In the genomic region with DNA sequence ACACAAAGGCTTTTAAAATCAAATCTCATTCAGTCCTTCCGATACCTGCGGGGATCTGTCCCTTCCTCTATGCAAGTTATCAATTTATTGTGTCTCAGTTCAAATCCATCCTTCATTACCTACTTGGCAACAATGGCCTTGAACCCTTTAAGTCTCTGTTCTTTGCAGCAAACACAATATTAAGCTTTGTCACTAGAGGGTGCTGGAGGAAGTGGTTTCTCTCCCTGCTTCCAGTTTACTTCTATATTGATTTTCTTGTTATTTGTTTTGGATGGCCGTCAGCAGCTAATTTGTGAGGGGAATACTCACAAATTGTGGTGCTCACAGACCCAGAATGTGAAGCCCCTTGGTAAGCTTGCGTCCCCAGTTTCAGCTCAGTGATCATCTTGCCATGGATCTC, we compare ENCODE assay signal across 14 cellular contexts.
A peak's percentile ranks its signal among the peaks of the same experiment; 100 is the strongest.
DNase-seq lines count a peak whose midpoint lies in the region; ATAC-seq and TF ChIP-seq lines count a peak whose summit lies in the region.
"Had no signal": no experiment of that assay in that cellular context is flagged by ENCODE, and none has a peak within 500 bp of the region (broad histone marks: within the 10 kb centered on the region; RNA-seq: fewer than 3 reads in every experiment).

No MANE protein-coding gene starts in this region.

- no peak overlapping the region for H3K4me3 ChIP-seq in A673 (ENCODE audit: low read depth, low read length, poor library complexity, severe bottlenecking)
- H3K4me3 ChIP-seq in endodermal cell (ENCODE audit: low read length) = no peak overlapping the region
- H3K4me3 ChIP-seq in lower lobe of right lung = no peak overlapping the region

- WGBS in endodermal cell (ENCODE audit: insufficient coverage in 1 of 2, insufficient read length in 1 of 2), 2 experiments = 90 to 100% methylated on average over 3 to 4 of the region's 4 CpGs

- peak; percentile 35 for DNase-seq in A673 (ENCODE audit: low spot score)
- peak; percentile 38 for DNase-seq in NCI-H345 (lab: John Stamatoyannopoulos, UW)
- DNase-seq in endodermal cell = no peak
- no peak for DNase-seq in endothelial cell (ENCODE audit: low spot score)
- DNase-seq in T-helper 9 cell = no peak
- no peak for DNase-seq in lower lobe of right lung
- DNase-seq in kidney glomerular epithelial cell (lab: John Stamatoyannopoulos, UW) = no peak
- DNase-seq: activated CD4-positive, alpha-beta memory T cell treated with anti-CD3 and anti-CD28 coated beads, Interleukin-2, amount 10 ng/mL, durations not matched to agents 7 days and 5 days; DMS79 treated with DMSO at 0.1 percent for 48 hours; NK-92 treated with Interleukin-12 subunit alpha and Interleukin-12 subunit beta, amount 100 ng/mL, for 24 hours had no signal

- POLR2A ChIA-PET in A673 (lab: Charles Lee; ENCODE audit: low non-redundant PET) = no interaction called here

- H3K36me3 Mint-ChIP-seq in endodermal cell (ENCODE audit: low read depth) (no peaks in the 10 kb centered on the region), endothelial cell (ENCODE audit: low read depth, unreplicated experiment) (no peaks in the 10 kb centered on the region)

- no peak overlapping the region for H3K9ac ChIP-seq in endodermal cell (ENCODE audit: extremely low read depth, low read length, poor library complexity, severe bottlenecking)

- no peak overlapping the region for H3K27ac Mint-ChIP-seq in endodermal cell
- no peak overlapping the region for H3K27ac Mint-ChIP-seq in endothelial cell (ENCODE audit: unreplicated experiment)
- H3K27ac Mint-ChIP-seq: activated CD4-positive, alpha-beta memory T cell treated with anti-CD3 and anti-CD28 coated beads, Interleukin-2, amount 10 ng/mL, durations not matched to agents 7 days and 5 days; stimulated activated naive CD8-positive, alpha-beta T cell treated with anti-CD3 and anti-CD28 coated beads, Interleukin-15, Interleukin-2, amounts not matched to agents 100 ng/mL and 50 ng/mL, for 24 hours had no signal

- peak; percentile 66 for TF ChIP-seq CTCF in A673 (conservative IDR thresholded peaks at IDR 0.05; ENCODE audit: low read depth, low read length)
- TF ChIP-seq CTCF in GM12873 (IDR thresholded peaks at IDR 0.05; ENCODE audit: insufficient read depth, low read depth, low read length, missing control alignments) = peak; percentile 47
- peak; percentile 72 for TF ChIP-seq CTCF in endodermal cell (conservative IDR thresholded peaks at IDR 0.05)
- no peak for TF ChIP-seq CTCF in endothelial cell (IDR thresholded peaks at IDR 0.05; ENCODE audit: unreplicated experiment)
- TF ChIP-seq CTCF in lower lobe of right lung (IDR thresholded peaks at IDR 0.05) = no peak

- BruUV-seq in A673 (replicated peaks; lab: Mats Ljungman, UMichigan) = no TSS peak

- H3K4me1 ChIP-seq in A673 (ENCODE audit: insufficient read depth, low read length, poor library complexity, severe bottlenecking) (peaks cover 18% of the 10 kb centered on the region), endodermal cell (ENCODE audit: control insufficient read depth, insufficient read depth, low read length) (no peaks in the 10 kb centered on the region), lower lobe of right lung (no peaks in the 10 kb centered on the region)

- no peak overlapping the region for H3K4me3 Mint-ChIP-seq in endodermal cell
- H3K4me3 Mint-ChIP-seq in endothelial cell (ENCODE audit: unreplicated experiment) = no peak overlapping the region
- H3K4me3 Mint-ChIP-seq: activated CD4-positive, alpha-beta memory T cell treated with anti-CD3 and anti-CD28 coated beads, Interleukin-2, amount 10 ng/mL, durations not matched to agents 7 days and 5 days; central memory CD8-positive, alpha-beta T cell; stimulated activated naive CD8-positive, alpha-beta T cell treated with anti-CD3 and anti-CD28 coated beads, Interleukin-15, Interleukin-2, amounts not matched to agents 100 ng/mL and 50 ng/mL, for 24 hours had no signal

- H3K36me3 ChIP-seq in A673 (ENCODE audit: insufficient read depth, low read length, poor library complexity, severe bottlenecking) (no peaks in the 10 kb centered on the region), endodermal cell (ENCODE audit: control insufficient read depth, insufficient read depth, low read length) (no peaks in the 10 kb centered on the region), lower lobe of right lung (no peaks in the 10 kb centered on the region)

- H3K9me3 Mint-ChIP-seq in endodermal cell (no peaks in the 10 kb centered on the region), endothelial cell (ENCODE audit: unreplicated experiment) (no peaks in the 10 kb centered on the region)
- H3K9me3 Mint-ChIP-seq: activated CD4-positive, alpha-beta memory T cell treated with anti-CD3 and anti-CD28 coated beads, Interleukin-2, amount 10 ng/mL, durations not matched to agents 7 days and 5 days; stimulated activated naive CD8-positive, alpha-beta T cell treated with anti-CD3 and anti-CD28 coated beads, Interleukin-15, Interleukin-2, amounts not matched to agents 100 ng/mL and 50 ng/mL, for 24 hours had no signal

- H3K4me1 Mint-ChIP-seq in endodermal cell = peaks cover 22% of the 10 kb centered on the region
- peaks cover 14% of the 10 kb centered on the region for H3K4me1 Mint-ChIP-seq in endothelial cell (ENCODE audit: unreplicated experiment)
- H3K4me1 Mint-ChIP-seq: activated CD4-positive, alpha-beta memory T cell treated with anti-CD3 and anti-CD28 coated beads, Interleukin-2, amount 10 ng/mL, durations not matched to agents 7 days and 5 days; central memory CD8-positive, alpha-beta T cell had no signal

- CTCF ChIA-PET in A673 (lab: Charles Lee) = interaction anchor here (0.6 kb wide), 1 partner anchor 221 kb away, joined by 3 read pairs; no protein-coding TSS in a partner anchor

- intact Hi-C loops in A673 (cut with micrococcal nuclease; ENCODE audit: unreplicated experiment) (no loop called here), lower lobe of right lung (cut with DNase I) (loop anchor here (10.0 kb wide), 2 partner anchors 264 to 314 kb away; no protein-coding TSS in a partner anchor)

- H3K27ac ChIP-seq in A673 (ENCODE audit: low read depth, low read length, poor library complexity, severe bottlenecking) (no peak overlapping the region), endodermal cell (ENCODE audit: low read depth, low read length) (no peak overlapping the region), lower lobe of right lung (no peak overlapping the region)

- H3K9me3 ChIP-seq in A673 (ENCODE audit: low read depth, low read length, poor library complexity, severe bottlenecking) = no peaks in the 10 kb centered on the region
- H3K9me3 ChIP-seq in endodermal cell (ENCODE audit: control insufficient read depth, low read length) = no peaks in the 10 kb centered on the region
- H3K9me3 ChIP-seq in lower lobe of right lung = no peaks in the 10 kb centered on the region

- H3K27me3 Mint-ChIP-seq in endodermal cell (ENCODE audit: insufficient read depth) (no peaks in the 10 kb centered on the region), endothelial cell (ENCODE audit: unreplicated experiment) (no peaks in the 10 kb centered on the region)
- H3K27me3 Mint-ChIP-seq: central memory CD8-positive, alpha-beta T cell had no signal

- ATAC-seq in lower lobe of right lung = no peak
- ATAC-seq: sciatic nerve had no signal

- H3K27me3 ChIP-seq in A673 (replicated peaks; ENCODE audit: insufficient read depth, low read depth, low read length, poor library complexity) (no peaks in the 10 kb centered on the region), endodermal cell (ENCODE audit: control insufficient read depth, insufficient read depth, low read length, poor library complexity, severe bottlenecking) (no peaks in the 10 kb centered on the region), lower lobe of right lung (ENCODE audit: low read depth) (peaks cover 13% of the 10 kb centered on the region)

Comparison
In these comparisons a context has a peak if more than half of its experiments do, and no peak if none do; other contexts are left out.
1. DNase-seq: peak in A673 (single experiment) and NCI-H345 (single experiment); none in endodermal cell (single experiment), endothelial cell (single experiment), T-helper 9 cell (single experiment), lower lobe of right lung (single experiment) and kidney glomerular epithelial cell (single experiment).
2. CTCF ChIP-seq: peak in A673 (single experiment), GM12873 (single experiment) and endodermal cell (single experiment); none in endothelial cell (single experiment) and lower lobe of right lung (single experiment).